10 cellular contexts compared by ENCODE assay signal in the genomic region with DNA sequence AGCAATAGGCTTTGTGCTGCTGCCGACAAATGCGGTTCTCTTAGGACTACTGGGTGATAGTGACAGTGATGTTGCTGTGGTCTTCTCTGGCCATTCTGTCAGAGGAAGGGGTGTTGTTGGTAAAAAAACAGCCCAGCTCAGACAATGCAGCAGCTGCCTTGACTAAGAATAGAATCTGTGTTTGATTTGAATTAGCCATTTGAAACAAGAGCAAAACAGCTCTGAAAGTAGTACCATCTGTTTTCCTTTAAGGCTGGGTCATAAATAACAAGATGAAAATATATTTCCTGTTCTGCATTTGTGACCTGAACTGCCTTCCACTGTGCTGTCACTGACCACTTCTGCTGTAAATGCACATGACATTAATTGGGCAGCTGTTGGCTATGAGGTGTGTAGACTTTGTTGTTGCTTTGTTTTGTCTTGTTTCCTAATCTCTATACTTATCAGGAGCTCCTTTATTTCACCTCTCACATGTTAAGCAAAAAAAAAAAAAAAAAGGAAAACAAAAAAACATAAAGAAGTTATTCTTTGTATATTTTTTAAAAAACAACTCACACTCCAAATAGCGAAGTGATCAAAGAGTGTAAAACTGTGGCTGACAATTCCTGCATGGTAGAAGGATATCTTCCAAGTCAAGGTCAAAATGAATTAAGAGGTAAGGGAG.
A peak's percentile ranks its signal among the peaks of the same experiment; 100 is the strongest.
DNase-seq lines count a peak whose midpoint lies in the region; ATAC-seq and TF ChIP-seq lines count a peak whose summit lies in the region.
"Had no signal": no experiment of that assay in that cellular context is flagged by ENCODE, and none has a peak within 500 bp of the region (broad histone marks: within the 10 kb centered on the region; RNA-seq: fewer than 3 reads in every experiment).

No MANE protein-coding gene starts in this region.

- no peak for TF ChIP-seq CTCF in mammary epithelial cell (conservative IDR thresholded peaks at IDR 0.05 in 1 of 2, IDR thresholded peaks at IDR 0.05 in 1 of 2; ENCODE audit: extremely low read depth in 1 of 2, insufficient read depth in 1 of 2, low read depth in 1 of 2, low read length in 2 of 2)

- H3K27ac ChIP-seq in mammary epithelial cell (ENCODE audit: insufficient read depth, low read depth, low read length): no peak overlapping the region
- H3K27ac ChIP-seq: right lobe of liver, tibial nerve had no signal

- CTCF ChIA-PET in mammary epithelial cell (lab: Charles Lee; ENCODE audit: low non-redundant PET): no interaction called here

- DNase-seq in NAMALWA (ENCODE audit: low spot score) (peak; percentile 73), memory B cell (ENCODE audit: low spot score in 2 of 2) (no peak), HCEC 1CT (no peak), RPMI8226 (no peak), mammary epithelial cell (no peak)
- DNase-seq in activated CD8-positive, alpha-beta memory T cell treated with anti-CD3 and anti-CD28 coated beads for 24 hours: no peak
- DNase-seq: right lobe of liver had no signal

- H2AFZ ChIP-seq in mammary epithelial cell (ENCODE audit: low read depth, low read length): no peak overlapping the region

- ATAC-seq in GM18873 (IDR thresholded peaks at IDR 0.05; ENCODE audit: low FRiP score, unreplicated experiment) (peak; percentile 71), HG02588 (IDR thresholded peaks at IDR 0.05; ENCODE audit: unreplicated experiment) (peak; percentile 76), memory B cell (ENCODE audit: low read depth) (peak; percentile 80)

- peaks cover 1% of the 10 kb centered on the region for H3K27me3 Mint-ChIP-seq in memory B cell

- peaks cover 21% of the 10 kb centered on the region for H3K4me1 Mint-ChIP-seq in memory B cell

- dilution Hi-C loops in mammary epithelial cell (cut with HindIII; ENCODE audit: low sequenced_read_pairs): no loop called here

- no peaks in the 10 kb centered on the region for H3K9me3 ChIP-seq in mammary epithelial cell (replicated peaks; ENCODE audit: insufficient read depth, low read length)
- H3K9me3 ChIP-seq: right lobe of liver had no signal

- peaks cover 8% of the 10 kb centered on the region for H3K9me3 Mint-ChIP-seq in memory B cell

- intact Hi-C loops in mammary epithelial cell (cut with micrococcal nuclease): loop anchor here (5.0 kb wide), 1 partner anchor 42 kb away; no protein-coding TSS in a partner anchor

- in situ Hi-C loops in mammary epithelial cell (cut with MboI; ENCODE audit: low sequenced_read_pairs in 2 of 2): no loop called here

- H3K36me3 ChIP-seq in mammary epithelial cell (ENCODE audit: insufficient read depth, low read length): no peaks in the 10 kb centered on the region
- H3K36me3 ChIP-seq: right lobe of liver, tibial nerve had no signal

- H3K36me3 Mint-ChIP-seq in memory B cell: peaks cover 6% of the 10 kb centered on the region

- peak overlapping the region; percentile 50 for H3K4me3 Mint-ChIP-seq in memory B cell

- no peaks in the 10 kb centered on the region for H3K4me1 ChIP-seq in mammary epithelial cell (ENCODE audit: insufficient read depth, low read length)
- H3K4me1 ChIP-seq: right lobe of liver had no signal

- peak overlapping the region; percentile 49 for H3K27ac Mint-ChIP-seq in memory B cell

- H3K27me3 ChIP-seq in mammary epithelial cell (ENCODE audit: insufficient read depth, low read length): no peaks in the 10 kb centered on the region
- H3K27me3 ChIP-seq: right lobe of liver, tibial nerve had no signal

- WGBS in mammary epithelial cell (ENCODE audit: low coverage, missing lambda C conversion rate): 80% methylated on average over 3 of the region's 3 CpGs

- no TSS peak for BruUV-seq in mammary epithelial cell (replicated peaks; lab: Mats Ljungman, UMichigan)

- H3K79me2 ChIP-seq in mammary epithelial cell (ENCODE audit: insufficient read depth, low read length): no peaks in the 10 kb centered on the region

- H3K4me3 ChIP-seq in mammary epithelial cell (replicated peaks in 1 of 3; ENCODE audit: insufficient read depth in 1 of 3, low read depth in 2 of 3, low read length in 3 of 3): no peak overlapping the region
- H3K4me3 ChIP-seq: right lobe of liver, tibial nerve had no signal

- H4K20me1 ChIP-seq in mammary epithelial cell (ENCODE audit: insufficient read depth, low read length): no peaks in the 10 kb centered on the region

- no peak overlapping the region for H3K4me2 ChIP-seq in mammary epithelial cell (ENCODE audit: insufficient read depth, low read depth, low read length)

- H3K9ac ChIP-seq in mammary epithelial cell (ENCODE audit: insufficient read depth, low read length): no peak overlapping the region
